In genomic region chr18:55515204-55515603, GRCh38 we compare ENCODE assay signal across 24 cellular contexts.
DNase-seq lines count a peak whose midpoint lies in the region; ATAC-seq, FAIRE-seq and TF ChIP-seq lines count a peak whose summit lies in the region.
"Had no signal": no experiment of that assay in that cellular context is flagged by ENCODE, and none has a peak within 500 bp of the region (broad histone marks: within the 10 kb centered on the region; RNA-seq: fewer than 3 reads in every experiment).

No MANE protein-coding gene starts in this region.

- no peak overlapping the region for H3K18ac ChIP-seq in H1 (ENCODE audit: extremely low read depth, low read length)

- no peak for FAIRE-seq in H1 (lab: Jason Lieb, UNC)

- H3K36me3 ChIP-seq in H1 (ENCODE audit: control insufficient read depth in 2 of 4, insufficient read depth in 4 of 4, low read length in 3 of 4) (no peaks in the 10 kb centered on the region; a peak in 1 of 8 replicates), iPS-20b (ENCODE audit: insufficient read depth, low read depth, low read length) (no peaks in the 10 kb centered on the region), subcutaneous abdominal adipose tissue (ENCODE audit: control insufficient read depth in 5 of 5, insufficient read depth in 5 of 5, low read length in 5 of 5) (no peaks in the 10 kb centered on the region)
- H3K36me3 ChIP-seq: HAP-1 had no signal

- no peak for TF ChIP-seq RAD21 in H1 (IDR thresholded peaks at IDR 0.05 in 1 of 2, conservative IDR thresholded peaks at IDR 0.05 in 1 of 2; ENCODE audit: low read depth in 2 of 2, low read length in 2 of 2)

- intact Hi-C loops in Right ventricle myocardium superior (cut with DNase I) (loop anchor here (10.0 kb wide), 1 partner anchor 70 kb away; the partner anchor contains the start of gene TCF4), cardiac septum (cut with DNase I) (loop anchor here (10.0 kb wide), 1 partner anchor 280 kb away; no protein-coding TSS in a partner anchor)

- CTCF ChIA-PET in H1 (lab: Charles Lee; ENCODE audit: partially characterized antibody): interaction anchor here (1.0 kb wide), 1 partner anchor 10 kb away, joined by 3 read pairs; no protein-coding TSS in a partner anchor

- H3K9ac ChIP-seq in H1 (replicated peaks in 1 of 4; ENCODE audit: extremely low read depth in 1 of 4, low read depth in 3 of 4, low read length in 3 of 4) (no peak overlapping the region), iPS-20b (ENCODE audit: low read depth, low read length) (no peak overlapping the region), subcutaneous abdominal adipose tissue (ENCODE audit: low read length in 5 of 5) (no peak overlapping the region)
- H3K9ac ChIP-seq: KMS-11 had no signal

- no peak for TF ChIP-seq EP300 in H1 (IDR thresholded peaks at IDR 0.05; ENCODE audit: borderline replicate concordance in 1 of 2, low read depth in 2 of 2, low read length in 2 of 2)

- H2BK15ac ChIP-seq in H1 (ENCODE audit: low read length): no peak overlapping the region

- H4K91ac ChIP-seq in H1 (replicated peaks; ENCODE audit: insufficient read length, low read length): no peak overlapping the region

- H3K27me3 ChIP-seq in H1 (replicated peaks in 1 of 4; ENCODE audit: control insufficient read depth in 3 of 4, extremely low read depth in 1 of 4, insufficient read depth in 3 of 4, low read length in 3 of 4) (peaks cover 0 to 1% (median 0%) of the 10 kb centered on the region in 4 experiments; a peak in 1 of 7 replicates), iPS-20b (ENCODE audit: insufficient read depth, low read length) (no peaks in the 10 kb centered on the region), subcutaneous abdominal adipose tissue (ENCODE audit: control insufficient read depth in 5 of 5, insufficient read depth in 4 of 5, low read length in 5 of 5) (no peaks in the 10 kb centered on the region)

- no peak overlapping the region for H2BK20ac ChIP-seq in H1 (ENCODE audit: low read length)

- peaks cover 0 to 85% of the 10 kb centered on the region in 2 experiments; a peak in 3 of 4 replicates for H3K79me2 ChIP-seq in H1 (ENCODE audit: control insufficient read depth in 1 of 2, insufficient read depth in 2 of 2, low read length in 2 of 2)

- no peak overlapping the region for H2BK5ac ChIP-seq in H1 (ENCODE audit: low read depth, low read length)

- H3K56ac ChIP-seq in H1 (replicated peaks; ENCODE audit: insufficient read length, low read depth, low read length): no peak overlapping the region

- H3K4me3 ChIP-seq in H1 (ENCODE audit: extremely low read depth in 1 of 4, insufficient read depth in 2 of 4, low read depth in 3 of 4, low read length in 4 of 4) (no peak overlapping the region), iPS-20b (ENCODE audit: low read length) (no peak overlapping the region), subcutaneous abdominal adipose tissue (ENCODE audit: low read depth in 1 of 5, low read length in 5 of 5) (no peak overlapping the region), foreskin fibroblast (ENCODE audit: low read depth in 1 of 2, low read length in 2 of 2) (no peak overlapping the region)
- H3K4me3 ChIP-seq: HAP-1, PC-9 had no signal

- no peak overlapping the region for H4K8ac ChIP-seq in H1 (ENCODE audit: extremely low read depth, insufficient read depth, low read length)

- POLR2A ChIA-PET in H1 (lab: Charles Lee; ENCODE audit: partially characterized antibody): no interaction called here

- H4K5ac ChIP-seq in H1 (ENCODE audit: insufficient read length, low read depth, low read length): no peak overlapping the region

- no peak overlapping the region for H2AFZ ChIP-seq in H1 (ENCODE audit: low read length)
- H2AFZ ChIP-seq: PC-9 had no signal

- H3K27ac ChIP-seq in H1 (ENCODE audit: low read depth, low read length) (no peak overlapping the region), iPS-20b (ENCODE audit: low read length) (peak overlapping the region; percentile 7), subcutaneous abdominal adipose tissue (ENCODE audit: low read depth, low read length) (peak overlapping the region; percentile 15)
- H3K27ac ChIP-seq: KMS-11, PC-9, RWPE1 had no signal

- DNase-seq in Right ventricle myocardium superior (peak; percentile 44), cardiac septum (ENCODE audit: low spot score) (no peak), H1 (ENCODE audit: low read depth in 1 of 2, low spot score in 2 of 2) (no peak), foreskin fibroblast (no peak), AG08396 (ENCODE audit: low spot score) (no peak), NCI-H1105 treated with DMSO at 0.1 percent for 48 hours (lab: John Stamatoyannopoulos, UW) (no peak)
- DNase-seq: 8988T; AML-193; CD4-positive, CD25-positive, alpha-beta regulatory T cell; COR-L47; DMS79; MV-4-11; NCI-H1417; NCI-H1694 treated with DMSO at 0.1 percent for 48 hours; NCI-H2081 treated with DMSO at 0.1 percent for 48 hours; NCI-H2171 treated with DMSO at 0.1 percent for 48 hours; NCI-H526 treated with DMSO at 0.1 percent for 48 hours; PC-9 had no signal

- H3K9me3 ChIP-seq in H1 (ENCODE audit: insufficient read depth in 2 of 2, low read depth in 1 of 2, low read length in 1 of 2) (no peaks in the 10 kb centered on the region), iPS-20b (ENCODE audit: insufficient read depth, low read depth, low read length) (no peaks in the 10 kb centered on the region), subcutaneous abdominal adipose tissue (ENCODE audit: control insufficient read depth in 5 of 5, low read length in 5 of 5) (no peaks in the 10 kb centered on the region)
- H3K9me3 ChIP-seq: HAP-1 had no signal

- no peak overlapping the region for H3K23ac ChIP-seq in H1 (ENCODE audit: insufficient read length)

- H3K4me2 ChIP-seq in H1 (ENCODE audit: insufficient read depth in 1 of 2, low read depth in 2 of 2, low read length in 2 of 2): no peak overlapping the region
- H3K4me2 ChIP-seq: KMS-11, PC-9 had no signal

- 85% methylated on average over 3 of the region's 3 CpGs; no CpG with 5 or more reads in 1 of the 2 experiments for WGBS in H1 (ENCODE audit: extremely low coverage in 1 of 2, insufficient coverage in 1 of 2, insufficient read length in 1 of 2, insufficient replicate concordance in 2 of 2, low coverage in 1 of 2, low lambda C conversion rate in 2 of 2, missing lambda C conversion rate in 1 of 2), 2 experiments

- H2BK12ac ChIP-seq in H1 (ENCODE audit: low read depth, low read length): no peak overlapping the region

- H2BK120ac ChIP-seq in H1 (replicated peaks; ENCODE audit: low read depth, low read length): peak overlapping the region; percentile 48

- no peak overlapping the region for H3K4ac ChIP-seq in H1 (replicated peaks; ENCODE audit: insufficient read length, low read depth, low read length)

- no peak overlapping the region for H3K14ac ChIP-seq in H1 (ENCODE audit: insufficient read length)

- ATAC-seq in Right ventricle myocardium superior (ENCODE audit: poor library complexity): peak; percentile 54
- ATAC-seq: SK-N-SH treated with all-trans-retinoic acid at 6 μM for 48 hours had no signal

- H3K79me1 ChIP-seq in H1 (ENCODE audit: low read depth, low read length): no peaks in the 10 kb centered on the region

- peaks cover 0 to 8% (median 6%) of the 10 kb centered on the region in 4 experiments; a peak in 4 of 7 replicates for H3K4me1 ChIP-seq in H1 (replicated peaks in 1 of 4; ENCODE audit: control insufficient read depth in 3 of 4, insufficient read depth in 4 of 4, low read length in 3 of 4)
- H3K4me1 ChIP-seq in iPS-20b (ENCODE audit: insufficient read depth, low read length): peaks cover 28% of the 10 kb centered on the region
- H3K4me1 ChIP-seq in subcutaneous abdominal adipose tissue (ENCODE audit: control insufficient read depth in 5 of 5, insufficient read depth in 5 of 5, low read length in 5 of 5): peaks cover 0 to 9% (median 6%) of the 10 kb centered on the region in 5 donors

- no peak overlapping the region for H2AK5ac ChIP-seq in H1 (ENCODE audit: low read depth, low read length)

- TF ChIP-seq CTCF in H1 (IDR thresholded peaks at IDR 0.05; ENCODE audit: control extremely low read depth in 1 of 3, insufficient read depth in 1 of 3, low read depth in 1 of 3, low read length in 3 of 3) (no peak), foreskin fibroblast (IDR thresholded peaks at IDR 0.05; ENCODE audit: low read depth, low read length) (no peak)

- peaks cover 0 to 2% of the 10 kb centered on the region in 2 experiments for H4K20me1 ChIP-seq in H1 (replicated peaks in 1 of 2; ENCODE audit: control insufficient read depth in 1 of 2, insufficient read depth in 2 of 2, low read length in 2 of 2)

- TF ChIP-seq POLR2A in H1 (IDR thresholded peaks at IDR 0.05; ENCODE audit: control extremely low read depth in 1 of 2, low read depth in 2 of 2, low read length in 2 of 2): no peak

- H3K23me2 ChIP-seq in H1 (ENCODE audit: low read depth, low read length): no peaks in the 10 kb centered on the region

TF ChIP-seq in H1, 55 proteins besides CTCF, POLR2A, EP300 and RAD21:
- no peak for TF ChIP-seq GABPA (IDR thresholded peaks at IDR 0.05; ENCODE audit: borderline replicate concordance, insufficient read depth, low read length)
